Comparison of ENCODE assay signal across 8 cellular contexts in the genomic region with DNA sequence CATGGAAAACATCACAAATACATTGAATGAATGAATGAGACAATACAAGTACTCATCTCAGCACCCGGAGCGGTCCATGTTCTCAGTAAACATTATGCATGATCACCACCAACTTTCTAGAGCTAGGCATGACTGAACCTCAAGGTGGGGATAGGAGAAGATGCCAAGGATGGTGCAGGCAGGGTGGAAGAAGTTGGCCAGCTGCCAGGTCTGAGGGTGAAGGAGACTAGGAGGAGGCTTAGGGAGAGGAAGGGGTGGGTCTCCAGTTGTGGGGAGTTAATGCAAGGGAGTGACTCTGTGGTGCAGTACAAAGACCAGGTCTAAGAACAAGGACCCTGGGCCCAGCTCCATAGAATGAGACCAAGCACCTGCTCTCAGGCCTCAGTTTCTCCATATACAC.
"Had no signal": no experiment of that assay in that cellular context is flagged by ENCODE, and none has a peak within 500 bp of the region (broad histone marks: within the 10 kb centered on the region; RNA-seq: fewer than 3 reads in every experiment).

No MANE protein-coding gene starts in this region.

- H3K4me3 ChIP-seq: GM23248 had no signal

- H3K9ac ChIP-seq: GM23248 had no signal

- DNase-seq: GM23248, GOT3, H9, HCEC 1CT, Kasumi-1, KG1 had no signal

- H3K27ac ChIP-seq: GM23248 had no signal

- FAIRE-seq: H54, HTR-8/SVneo had no signal

- H2AFZ ChIP-seq: GM23248 had no signal
